8 cellular contexts compared by ENCODE assay signal in genomic region chr4:145177511-145177905, GRCh38. TPM values are rescaled to one million over a fixed set of nuclear protein-coding genes. Genes with fewer than 3 reads are reported as not detected.
DNase-seq lines count a peak whose midpoint lies in the region; TF ChIP-seq lines count a peak whose summit lies in the region.

No MANE protein-coding gene starts in this region.

- no peaks in the 10 kb centered on the region for H3K9me3 Mint-ChIP-seq in activated T-cell treated with anti-CD3 and anti-CD28 coated beads, Interleukin-2, amount 50 U/mL, for 24 hours

- H3K4me3 Mint-ChIP-seq in activated T-cell treated with anti-CD3 and anti-CD28 coated beads, Interleukin-2, amount 50 U/mL, for 24 hours, result peak overlapping the region; percentile 89

- DNase-seq in activated T-cell treated with anti-CD3 and anti-CD28 coated beads, Interleukin-2, amount 50 U/mL, for 24 hours, result no peak
- no peak for DNase-seq in activated T-cell treated with anti-CD3 and anti-CD28 coated beads, Interleukin-2, amount 50 U/mL, for 48 hours
- DNase-seq in adrenal gland (peak in 6 of 7 donors; percentile 29 to 62 (median 42)), kidney epithelial cell (ENCODE audit: low read depth) (no peak), transverse colon (no peak), SHP77 (lab: John Stamatoyannopoulos, UW) (no peak), NCI-H524 (lab: John Stamatoyannopoulos, UW) (no peak), dedifferentiated amniotic fluid mesenchymal stem cell (ENCODE audit: extremely low spot score) (no peak)

- H3K4me1 Mint-ChIP-seq in activated T-cell treated with anti-CD3 and anti-CD28 coated beads, Interleukin-2, amount 50 U/mL, for 24 hours (ENCODE audit: low read depth), result peaks cover 52% of the 10 kb centered on the region

- peaks cover 64% of the 10 kb centered on the region for H3K36me3 Mint-ChIP-seq in activated T-cell treated with anti-CD3 and anti-CD28 coated beads, Interleukin-2, amount 50 U/mL, for 24 hours (ENCODE audit: low read depth)

- intact Hi-C loops in adrenal gland (cut with DNase I), result no loop called here
- intact Hi-C loops in transverse colon (cut with DNase I; ENCODE audit: low total_unique reads), result no loop called here

- TF ChIP-seq EP300 in transverse colon (IDR thresholded peaks at IDR 0.05; ENCODE audit: low read depth), result no peak

- peaks cover 31 to 46% of the 10 kb centered on the region in 2 donors for H3K4me1 ChIP-seq in adrenal gland (replicated peaks in 1 of 2)
- peaks cover 13 to 52% (median 42%) of the 10 kb centered on the region in 4 donors for H3K4me1 ChIP-seq in transverse colon

- no peaks in the 10 kb centered on the region for H3K27me3 Mint-ChIP-seq in activated T-cell treated with anti-CD3 and anti-CD28 coated beads, Interleukin-2, amount 50 U/mL, for 24 hours

- H3K27ac Mint-ChIP-seq in activated T-cell treated with anti-CD3 and anti-CD28 coated beads, Interleukin-2, amount 50 U/mL, for 24 hours, result peak overlapping the region; percentile 97

- H3K27me3 ChIP-seq in adrenal gland (no peaks in the 10 kb centered on the region), kidney epithelial cell (ENCODE audit: control insufficient read depth, insufficient read depth, low read length) (no peaks in the 10 kb centered on the region), transverse colon (no peaks in the 10 kb centered on the region)

- H3K36me3 ChIP-seq in adrenal gland (replicated peaks in 1 of 2) (no peaks in the 10 kb centered on the region), kidney epithelial cell (ENCODE audit: control insufficient read depth, insufficient read depth, low read length) (peaks cover 1% of the 10 kb centered on the region), transverse colon (no peaks in the 10 kb centered on the region)

- TF ChIP-seq POLR2A in adrenal gland (IDR thresholded peaks at IDR 0.05) (no peak), transverse colon (IDR thresholded peaks at IDR 0.05) (no peak)

- 0 to 3% (median 0%) methylated on average over 4 of the region's 4 CpGs for WGBS in adrenal gland, 4 donors
- WGBS in transverse colon (ENCODE audit: low coverage in 1 of 2), 2 donors, result 0 to 3% methylated on average over 4 of the region's 4 CpGs

- no peaks in the 10 kb centered on the region for H3K9me3 ChIP-seq in adrenal gland (replicated peaks in 1 of 3)
- no peaks in the 10 kb centered on the region for H3K9me3 ChIP-seq in transverse colon

- no peak for TF ChIP-seq CTCF in adrenal gland (IDR thresholded peaks at IDR 0.05)
- no peak for TF ChIP-seq CTCF in kidney epithelial cell (IDR thresholded peaks at IDR 0.05; ENCODE audit: insufficient read depth, low read length, poor library complexity, severe bottlenecking)
- TF ChIP-seq CTCF in transverse colon (IDR thresholded peaks at IDR 0.05), result no peak

- H3K4me3 ChIP-seq in adrenal gland, result peak overlapping the region in 1 of 4 donors; percentile 95
- peak overlapping the region; percentile 69 for H3K4me3 ChIP-seq in kidney epithelial cell (ENCODE audit: low read depth, low read length)
- peak overlapping the region in 3 of 4 donors; percentile 73 to 98 (median 84) for H3K4me3 ChIP-seq in transverse colon

- in situ Hi-C loops in transverse colon (cut with MboI; ENCODE audit: low pct_ligation_motif_present in 1 of 4, low pct_unique_long_range_greater_than_20kb in 1 of 4, low sequenced_read_pairs in 3 of 4), result no loop called here

- H3K27ac ChIP-seq in adrenal gland (peak overlapping the region; percentile 61 to 99 (median 97)), transverse colon (peak overlapping the region; percentile 97 to 100 (median 99))

RNA-seq across cellular contexts. Expression of gene OTUD4, which starts 2.9 kb away (rescaled TPM):
- total RNA-seq in adrenal gland (10 to 100 TPM; 14.4 to 35.7 (median 30.9) TPM), kidney epithelial cell (28.1 and 33.7 TPM in 2 replicates), transverse colon (10 to 100 TPM; 10.5 to 46.0 (median 27.6) TPM)
- 10 to 100 TPM; 12.8 to 25.4 (median 14.6) TPM for polyA plus RNA-seq in adrenal gland

Comparison
In these comparisons a context has a peak if more than half of its experiments do, and no peak if none do; other contexts are left out.
1. DNase-seq: peak in adrenal gland (6 of 7); none in activated T-cell treated with anti-CD3 and anti-CD28 coated beads, Interleukin-2, amount 50 U/mL, for 24 hours (single experiment), activated T-cell treated with anti-CD3 and anti-CD28 coated beads, Interleukin-2, amount 50 U/mL, for 48 hours (0 of 2), kidney epithelial cell (single experiment), transverse colon (single experiment), SHP77 (0 of 2), NCI-H524 (0 of 2) and dedifferentiated amniotic fluid mesenchymal stem cell (single experiment).